ENCODE assay signal across 8 cellular contexts in the genomic region with DNA sequence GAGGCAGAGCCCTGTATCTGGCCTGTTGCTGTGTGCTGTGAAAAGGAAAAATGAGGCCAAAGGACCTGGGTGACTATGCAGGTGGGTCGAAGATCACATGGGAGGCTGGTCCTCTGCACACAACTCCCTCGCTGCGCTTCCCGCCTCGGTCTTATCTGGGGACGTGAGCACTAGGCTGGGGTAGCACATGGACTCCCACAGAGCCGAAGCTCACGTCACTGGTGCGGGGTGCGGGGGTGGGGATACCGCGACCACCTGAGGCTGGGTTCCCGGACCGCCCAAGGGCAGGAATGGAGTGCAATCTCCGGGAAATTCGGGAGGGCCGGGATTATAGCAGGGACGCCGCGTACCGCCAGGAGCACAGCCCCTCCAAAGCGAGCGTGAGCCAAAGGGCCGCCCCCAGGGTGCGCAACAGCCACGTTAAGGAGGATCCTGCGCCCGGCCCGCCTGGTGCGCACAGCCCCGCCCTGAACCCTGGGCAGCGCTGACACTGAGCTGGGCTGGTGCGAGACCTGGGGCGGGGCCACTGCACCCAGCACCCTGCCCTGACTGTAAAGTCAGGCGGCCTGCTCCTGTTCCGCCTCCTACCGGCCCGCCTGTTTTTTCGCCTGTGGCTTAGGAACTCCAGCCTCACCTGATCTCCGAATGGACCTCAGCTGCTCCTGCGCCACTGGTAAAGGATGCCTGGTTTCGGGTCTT. TPM values are rescaled to one million over a fixed set of nuclear protein-coding genes. Genes with fewer than 3 reads are reported as not detected.
DNase-seq lines count a peak whose midpoint lies in the region; ATAC-seq and TF ChIP-seq lines count a peak whose summit lies in the region.

No MANE protein-coding gene starts in this region.

- peaks cover 13% of the 10 kb centered on the region; the same call in 1 of the 2 replicates for H3F3A ChIP-seq in GM23338 (replicated peaks; ENCODE audit: low read depth)

- peak; percentile 38 to 51 for TF ChIP-seq CTCF in GM23338 (conservative IDR thresholded peaks at IDR 0.05; ENCODE audit: low read depth in 2 of 2)

- peak; percentile 79 for ATAC-seq in GM23338

- no peaks in the 10 kb centered on the region for H3K9me3 ChIP-seq in iPS-18a (ENCODE audit: control insufficient read depth, low read depth, low read length)

- H3K4me1 Mint-ChIP-seq in GM23338 = peaks cover 34% of the 10 kb centered on the region

- H3K4me1 ChIP-seq in GM23338 (ENCODE audit: insufficient read depth) (peaks cover 17% of the 10 kb centered on the region; the same call in 1 of the 2 replicates), iPS-18a (ENCODE audit: control insufficient read depth, low read depth, low read length) (peaks cover 3% of the 10 kb centered on the region)

- H3K27me3 ChIP-seq in GM23338 (ENCODE audit: insufficient read depth) (peaks cover 100% of the 10 kb centered on the region), iPS-18a (ENCODE audit: control insufficient read depth, insufficient read depth, low read length) (peaks cover 100% of the 10 kb centered on the region)

- H3K27ac ChIP-seq in GM23338 (ENCODE audit: low read depth) = no peak overlapping the region
- H3K27ac ChIP-seq in iPS-18a (ENCODE audit: low read length) = no peak overlapping the region

- peak; percentile 29 for DNase-seq in Ammon's horn (ENCODE audit: low spot score)
- peak; percentile 79 for DNase-seq in GM23338 (ENCODE audit: low spot score)
- peak; percentile 93 for DNase-seq in RPMI8226
- peak; percentile 53 for DNase-seq in activated naive CD8-positive, alpha-beta T cell treated with anti-CD3 and anti-CD28 coated beads, Interleukin-2, amount 50 U/mL, for 16 hours (ENCODE audit: low read depth, low spot score)
- peak; percentile 68 for DNase-seq in stimulated activated CD4-positive, alpha-beta T cell treated with anti-CD3 and anti-CD28 coated beads, Interleukin-12 subunit alpha, Interleukin-12 subunit beta, amount 100 ng/mL, for 4 hours
- DNase-seq in NCI-H345 treated with DMSO at 0.1 percent for 48 hours (lab: John Stamatoyannopoulos, UW; ENCODE audit: unreplicated experiment) = no peak
- no peak for DNase-seq in NCI-H2081 (lab: John Stamatoyannopoulos, UW)

- H4K20me1 ChIP-seq in GM23338 (replicated peaks; ENCODE audit: insufficient read depth) = no peaks in the 10 kb centered on the region

- peak overlapping the region; percentile 61 for H3K4me3 ChIP-seq in GM23338
- peak overlapping the region; percentile 27 for H3K4me3 ChIP-seq in iPS-18a (ENCODE audit: low read length)

- no peak overlapping the region for H3K9ac ChIP-seq in iPS-18a (ENCODE audit: low read length)

- H3K9me3 Mint-ChIP-seq in GM23338 = no peaks in the 10 kb centered on the region

- no peaks in the 10 kb centered on the region for H3K79me2 ChIP-seq in GM23338 (replicated peaks; ENCODE audit: insufficient read depth)

- H3K27me3 Mint-ChIP-seq in GM23338 (ENCODE audit: insufficient read depth, low read depth, poor library complexity) = peaks cover 98% of the 10 kb centered on the region

- H3K9me2 ChIP-seq in GM23338 (ENCODE audit: insufficient read depth) = no peaks in the 10 kb centered on the region

- H3K27ac Mint-ChIP-seq in GM23338 = no peak overlapping the region

- H3K36me3 Mint-ChIP-seq in GM23338 (ENCODE audit: low read depth) = no peaks in the 10 kb centered on the region

- peak overlapping the region; percentile 64 for H3K4me3 Mint-ChIP-seq in GM23338

- H3K36me3 ChIP-seq in GM23338 (ENCODE audit: insufficient read depth) = no peaks in the 10 kb centered on the region
- H3K36me3 ChIP-seq in iPS-18a (ENCODE audit: control insufficient read depth, low read depth, low read length) = no peaks in the 10 kb centered on the region

- peak overlapping the region; percentile 84 for H3K4me2 ChIP-seq in GM23338

- H2AFZ ChIP-seq in GM23338 = peak overlapping the region; percentile 84

TF ChIP-seq in GM23338, 12 proteins besides CTCF, POLR2A, EP300 and RAD21 (continues in another document):
- no peak for TF ChIP-seq ETS1 (IDR thresholded peaks at IDR 0.05)
- no peak for TF ChIP-seq CREB1 (CRISPR knock-in tag; IDR thresholded peaks at IDR 0.05; ENCODE audit: low read depth)
- TF ChIP-seq ZNF331 (CRISPR knock-in tag; IDR thresholded peaks at IDR 0.05; ENCODE audit: low read depth) = no peak
- no peak for TF ChIP-seq EZH2 (IDR thresholded peaks at IDR 0.05; ENCODE audit: low read depth, unreplicated experiment)
- TF ChIP-seq NANOG (IDR thresholded peaks at IDR 0.05; ENCODE audit: borderline replicate concordance) = no peak
- no peak for TF ChIP-seq ZNF114 (CRISPR knock-in tag; IDR thresholded peaks at IDR 0.05)
- TF ChIP-seq EZH2phosphoT487 (IDR thresholded peaks at IDR 0.05; ENCODE audit: unreplicated experiment) = no peak
- no peak for TF ChIP-seq POLR2AphosphoS5 (IDR thresholded peaks at IDR 0.05; ENCODE audit: low read depth)
- TF ChIP-seq, protein P1, sequence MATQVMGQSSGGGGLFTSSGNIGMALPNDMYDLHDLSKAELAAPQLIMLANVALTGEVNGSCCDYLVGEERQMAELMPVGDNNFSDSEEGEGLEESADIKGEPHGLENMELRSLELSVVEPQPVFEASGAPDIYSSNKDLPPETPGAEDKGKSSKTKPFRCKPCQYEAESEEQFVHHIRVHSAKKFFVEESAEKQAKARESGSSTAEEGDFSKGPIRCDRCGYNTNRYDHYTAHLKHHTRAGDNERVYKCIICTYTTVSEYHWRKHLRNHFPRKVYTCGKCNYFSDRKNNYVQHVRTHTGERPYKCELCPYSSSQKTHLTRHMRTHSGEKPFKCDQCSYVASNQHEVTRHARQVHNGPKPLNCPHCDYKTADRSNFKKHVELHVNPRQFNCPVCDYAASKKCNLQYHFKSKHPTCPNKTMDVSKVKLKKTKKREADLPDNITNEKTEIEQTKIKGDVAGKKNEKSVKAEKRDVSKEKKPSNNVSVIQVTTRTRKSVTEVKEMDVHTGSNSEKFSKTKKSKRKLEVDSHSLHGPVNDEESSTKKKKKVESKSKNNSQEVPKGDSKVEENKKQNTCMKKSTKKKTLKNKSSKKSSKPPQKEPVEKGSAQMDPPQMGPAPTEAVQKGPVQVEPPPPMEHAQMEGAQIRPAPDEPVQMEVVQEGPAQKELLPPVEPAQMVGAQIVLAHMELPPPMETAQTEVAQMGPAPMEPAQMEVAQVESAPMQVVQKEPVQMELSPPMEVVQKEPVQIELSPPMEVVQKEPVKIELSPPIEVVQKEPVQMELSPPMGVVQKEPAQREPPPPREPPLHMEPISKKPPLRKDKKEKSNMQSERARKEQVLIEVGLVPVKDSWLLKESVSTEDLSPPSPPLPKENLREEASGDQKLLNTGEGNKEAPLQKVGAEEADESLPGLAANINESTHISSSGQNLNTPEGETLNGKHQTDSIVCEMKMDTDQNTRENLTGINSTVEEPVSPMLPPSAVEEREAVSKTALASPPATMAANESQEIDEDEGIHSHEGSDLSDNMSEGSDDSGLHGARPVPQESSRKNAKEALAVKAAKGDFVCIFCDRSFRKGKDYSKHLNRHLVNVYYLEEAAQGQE (IDR thresholded peaks at IDR 0.05; ENCODE audit: unreplicated experiment) = no peak
- no peak for TF ChIP-seq JUNB (IDR thresholded peaks at IDR 0.05; ENCODE audit: unreplicated experiment)
- no peak for TF ChIP-seq STAT1 (IDR thresholded peaks at IDR 0.05; ENCODE audit: unreplicated experiment)

RNA-seq across cellular contexts. Expression of gene MT1A, which starts 4.8 kb away (rescaled TPM):
- not detected in 2 replicates for total RNA-seq in GM23338 (2014; rRNA removed; shearing (Covaris generic))
- polyA plus RNA-seq in GM23338 (2016; fragmentation: Nextera tagmentation; extraction: Ambion mirVana) = 1.6 and 2.5 TPM in 2 replicates

RNA-seq across cellular contexts. Expression of gene MT1B, which starts 8.5 kb away (rescaled TPM):
- not detected in 2 replicates for total RNA-seq in GM23338 (2014; rRNA removed; shearing (Covaris generic))
- polyA plus RNA-seq in GM23338 (2016; fragmentation: Nextera tagmentation; extraction: Ambion mirVana) = not detected in 2 replicates

RNA-seq across cellular contexts. Expression of gene MT1M, which starts 10.8 kb away (rescaled TPM):
- total RNA-seq in GM23338 (2014; rRNA removed; shearing (Covaris generic)) = 1.1 TPM in 1 of 2 replicates, not detected in the other
- polyA plus RNA-seq in GM23338 (2016; fragmentation: Nextera tagmentation; extraction: Ambion mirVana) = 4.7 and 6.1 TPM in 2 replicates

RNA-seq across cellular contexts. Expression of gene MT1F, which starts 14.5 kb away (rescaled TPM):
- total RNA-seq in GM23338 (2014; rRNA removed; shearing (Covaris generic)) = 7.3 and 7.4 TPM in 2 replicates
- 107 and 118 TPM in 2 replicates for polyA plus RNA-seq in GM23338 (2016; fragmentation: Nextera tagmentation; extraction: Ambion mirVana)

RNA-seq across cellular contexts. Expression of gene MT1E, which starts 17.6 kb away (rescaled TPM):
- 13.9 and 31.0 TPM in 2 replicates for total RNA-seq in GM23338 (2014; rRNA removed; shearing (Covaris generic))
- 121 and 133 TPM in 2 replicates for polyA plus RNA-seq in GM23338 (2016; fragmentation: Nextera tagmentation; extraction: Ambion mirVana)

Comparison
In these comparisons a context has a peak if more than half of its experiments do, and no peak if none do; other contexts are left out.
1. DNase-seq: peak in Ammon's horn (single experiment), GM23338 (single experiment), RPMI8226 (single experiment), activated naive CD8-positive, alpha-beta T cell treated with anti-CD3 and anti-CD28 coated beads, Interleukin-2, amount 50 U/mL, for 16 hours (single experiment) and stimulated activated CD4-positive, alpha-beta T cell treated with anti-CD3 and anti-CD28 coated beads, Interleukin-12 subunit alpha, Interleukin-12 subunit beta, amount 100 ng/mL, for 4 hours (single experiment); none in NCI-H345 treated with DMSO at 0.1 percent for 48 hours (single experiment) and NCI-H2081 (0 of 2).